ENCODE assay signal across 15 cellular contexts in genomic region chrX:130095249-130095648, GRCh38.
"Had no signal": no experiment of that assay in that cellular context is flagged by ENCODE, and none has a peak within 500 bp of the region (broad histone marks: within the 10 kb centered on the region; RNA-seq: fewer than 3 reads in every experiment).

No MANE protein-coding gene starts in this region.

- H3K9me3 Mint-ChIP-seq: activated naive CD8-positive, alpha-beta T cell treated with anti-CD3 and anti-CD28 coated beads for 36 hours; activated T-helper 2 cell treated with anti-CD3 and anti-CD28 coated beads, Interferon-gamma antibody, Interleukin-2, Interleukin-4, amounts not matched to agents 10 μg/mL and 5 μg/mL and 100 μg/mL, durations not matched to agents 14 hours and 24 hours and 36 hours had no signal

- H3K4me3 Mint-ChIP-seq: activated CD8-positive, alpha-beta T cell treated with anti-CD3 and anti-CD28 coated beads, Interleukin-2, amount 10 ng/mL, durations not matched to agents 7 days and 5 days; activated naive CD8-positive, alpha-beta T cell treated with anti-CD3 and anti-CD28 coated beads for 36 hours; nephron had no signal

- H3K4me3 ChIP-seq: dorsolateral prefrontal cortex, esophagus muscularis mucosa, lower lobe of right lung, suprapubic skin had no signal

- H3K27me3 Mint-ChIP-seq: activated naive CD8-positive, alpha-beta T cell treated with anti-CD3 and anti-CD28 coated beads for 36 hours had no signal

- H3K9me3 ChIP-seq: esophagus muscularis mucosa, lower lobe of right lung, suprapubic skin had no signal

- H3K27me3 ChIP-seq: esophagus muscularis mucosa, suprapubic skin had no signal

- H3K36me3 ChIP-seq: esophagus muscularis mucosa, lower lobe of right lung, suprapubic skin had no signal

- H3K27ac Mint-ChIP-seq: activated CD8-positive, alpha-beta T cell treated with anti-CD3 and anti-CD28 coated beads, Interleukin-2, amount 10 ng/mL, durations not matched to agents 7 days and 5 days; activated T-helper 2 cell treated with anti-CD3 and anti-CD28 coated beads, Interferon-gamma antibody, Interleukin-2, Interleukin-4, amounts not matched to agents 10 μg/mL and 5 μg/mL and 100 μg/mL, durations not matched to agents 14 hours and 24 hours and 36 hours; nephron had no signal

- H3K27ac ChIP-seq: dorsolateral prefrontal cortex, esophagus muscularis mucosa, lower lobe of right lung, suprapubic skin had no signal

- ATAC-seq: activated CD8-positive, alpha-beta T cell treated with anti-CD3 and anti-CD28 coated beads, Interleukin-2, amount 10 ng/mL, durations not matched to agents 7 days and 5 days; lower lobe of right lung; sciatic nerve had no signal

- DNase-seq: activated CD4-positive, alpha-beta T cell treated with anti-CD3 and anti-CD28 coated beads for 1 hour; activated CD8-positive, alpha-beta T cell treated with anti-CD3 and anti-CD28 coated beads, Interleukin-2, amount 10 ng/mL, durations not matched to agents 7 days and 5 days; activated naive CD8-positive, alpha-beta T cell treated with anti-CD3 and anti-CD28 coated beads for 36 hours; anterior cingulate cortex; dorsolateral prefrontal cortex; hypothalamus; lower lobe of right lung; stimulated activated CD4-positive, alpha-beta T cell treated with anti-CD3 and anti-CD28 coated beads, Interleukin-2, amount 100 ng/mL, for 24 hours; stimulated activated naive CD4-positive, alpha-beta T cell treated with Interleukin-2 at 50 U/mL for 16 hours; T-helper 9 cell had no signal
